Comparison of ENCODE assay signal across 32 cellular contexts in the genomic region with DNA sequence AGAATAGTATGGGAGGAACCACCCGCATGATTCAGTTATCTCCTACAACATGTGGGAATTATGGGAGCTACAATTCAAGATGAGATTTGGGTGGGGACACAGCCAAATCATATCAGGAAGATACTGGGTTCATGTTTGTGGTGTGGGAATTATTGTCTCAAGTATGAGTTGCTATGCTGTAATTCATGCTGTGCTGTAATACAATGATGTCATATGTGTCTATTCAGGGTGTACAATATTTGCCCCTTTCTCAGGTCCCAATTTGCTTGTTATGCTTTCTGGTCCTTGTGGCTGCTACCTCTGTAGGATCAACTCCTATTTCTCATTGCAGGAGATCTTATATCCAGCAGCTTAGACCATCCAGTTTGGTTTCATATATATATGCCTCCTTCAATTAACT. TPM values are rescaled to one million over a fixed set of nuclear protein-coding genes. Genes with fewer than 3 reads are reported as not detected.
"Had no signal": no experiment of that assay in that cellular context is flagged by ENCODE, and none has a peak within 500 bp of the region (broad histone marks: within the 10 kb centered on the region; RNA-seq: fewer than 3 reads in every experiment).

No MANE protein-coding gene starts in this region.

- H3K27ac ChIP-seq: ascending aorta, breast epithelium, cardiac muscle cell, coronary artery, dorsolateral prefrontal cortex, esophagus muscularis mucosa had no signal

- H3K9me3 ChIP-seq: ascending aorta, breast epithelium, esophagus muscularis mucosa had no signal

- DNase-seq: activated CD4-positive, alpha-beta memory T cell treated with anti-CD3 and anti-CD28 coated beads, Interleukin-2, amount 10 ng/mL, durations not matched to agents 7 days and 5 days; activated CD4-positive, alpha-beta T cell treated with anti-CD3 and anti-CD28 coated beads for 1 hour; activated CD4-positive, alpha-beta T cell treated with anti-CD3 and anti-CD28 coated beads for 4 hours; activated CD4-positive, alpha-beta T cell treated with anti-CD3 and anti-CD28 coated beads, Interleukin-2, amount 10 ng/mL, durations not matched to agents 7 days and 5 days; activated CD4-positive, alpha-beta T cell treated with anti-CD3 and anti-CD28 coated beads, Interleukin-2, amount 50 U/mL, for 4 hours; activated CD8-positive, alpha-beta memory T cell treated with anti-CD3 and anti-CD28 coated beads, Interleukin-2, amount 50 U/mL, for 48 hours; activated gamma-delta T cell; activated naive CD4-positive, alpha-beta T cell; activated naive CD4-positive, alpha-beta T cell treated with anti-CD3 and anti-CD28 coated beads, Interleukin-2, amount 10 ng/mL, durations not matched to agents 7 days and 5 days; activated naive CD8-positive, alpha-beta T cell treated with anti-CD3 and anti-CD28 coated beads, Interleukin-2, amount 10 ng/mL, durations not matched to agents 7 days and 5 days; activated T-cell treated with anti-CD3 and anti-CD28 coated beads for 4 hours; activated T-cell treated with anti-CD3 and anti-CD28 coated beads, Interleukin-2, amount 50 U/mL, for 24 hours; activated T-cell treated with anti-CD3 and anti-CD28 coated beads, Interleukin-2, amount 50 U/mL, for 72 hours; central memory CD4-positive, alpha-beta T cell; cerebellar nuclear complex; dorsolateral prefrontal cortex; effector memory CD8-positive, alpha-beta T cell; erythroblast; foreskin fibroblast; head of caudate nucleus; T-helper 1 cell; T-helper 17 cell had no signal

- H3K36me3 ChIP-seq: ascending aorta, breast epithelium, cardiac muscle cell, esophagus muscularis mucosa had no signal

- H3K4me3 Mint-ChIP-seq: activated CD4-positive, alpha-beta memory T cell treated with anti-CD3 and anti-CD28 coated beads, Interleukin-2, amount 10 ng/mL, durations not matched to agents 7 days and 5 days; activated CD4-positive, alpha-beta T cell treated with anti-CD3 and anti-CD28 coated beads, Interleukin-2, amount 10 ng/mL, durations not matched to agents 7 days and 5 days; activated naive CD4-positive, alpha-beta T cell treated with anti-CD3 and anti-CD28 coated beads, Interleukin-2, amount 10 ng/mL, durations not matched to agents 7 days and 5 days; activated naive CD8-positive, alpha-beta T cell treated with anti-CD3 and anti-CD28 coated beads, Interleukin-2, amount 10 ng/mL, durations not matched to agents 7 days and 5 days; activated T-cell treated with anti-CD3 and anti-CD28 coated beads, Interleukin-2, amount 50 U/mL, for 24 hours; activated T-cell treated with anti-CD3 and anti-CD28 coated beads, Interleukin-2, amount 50 U/mL, for 72 hours; brain; dendritic cell treated with granulocyte-macrophage colony-stimulating factor and Interleukin-4, amounts not matched to agents 40 ng/mL and 50 ng/mL, for 4 days; effector memory CD8-positive, alpha-beta T cell; T-helper 17 cell; T-helper 2 cell treated with Interferon-gamma antibody and Interleukin-4, amounts not matched to agents 5 μg/mL and 100 μg/mL, for 36 hours; WTC11 had no signal

- H3K27me3 Mint-ChIP-seq: activated naive CD4-positive, alpha-beta T cell treated with anti-CD3 and anti-CD28 coated beads, Interleukin-2, amount 10 ng/mL, durations not matched to agents 7 days and 5 days; brain; dendritic cell treated with granulocyte-macrophage colony-stimulating factor and Interleukin-4, amounts not matched to agents 40 ng/mL and 50 ng/mL, for 4 days had no signal

- ATAC-seq: activated naive CD4-positive, alpha-beta T cell treated with anti-CD3 and anti-CD28 coated beads, Interleukin-2, amount 50 U/mL, for 72 hours; activated T-cell treated with anti-CD3 and anti-CD28 coated beads, Interleukin-2, amount 50 U/mL, for 72 hours; effector memory CD8-positive, alpha-beta T cell; T-helper 17 cell; WTC11 had no signal

- H3K27me3 ChIP-seq: ascending aorta, breast epithelium, cardiac muscle cell, esophagus muscularis mucosa had no signal

- H3K36me3 Mint-ChIP-seq: activated naive CD4-positive, alpha-beta T cell treated with anti-CD3 and anti-CD28 coated beads, Interleukin-2, amount 10 ng/mL, durations not matched to agents 7 days and 5 days; activated naive CD4-positive, alpha-beta T cell treated with anti-CD3 and anti-CD28 coated beads, Interleukin-2, amount 50 U/mL, for 72 hours; activated naive CD8-positive, alpha-beta T cell treated with anti-CD3 and anti-CD28 coated beads, Interleukin-2, amount 10 ng/mL, durations not matched to agents 7 days and 5 days; brain; WTC11 had no signal

- H3K27ac Mint-ChIP-seq: activated CD4-positive, alpha-beta memory T cell treated with anti-CD3 and anti-CD28 coated beads, Interleukin-2, amount 10 ng/mL, durations not matched to agents 7 days and 5 days; activated CD4-positive, alpha-beta T cell treated with anti-CD3 and anti-CD28 coated beads, Interleukin-2, amount 10 ng/mL, durations not matched to agents 7 days and 5 days; activated naive CD4-positive, alpha-beta T cell treated with anti-CD3 and anti-CD28 coated beads, Interleukin-2, amount 10 ng/mL, durations not matched to agents 7 days and 5 days; activated naive CD4-positive, alpha-beta T cell treated with anti-CD3 and anti-CD28 coated beads, Interleukin-2, amount 50 U/mL, for 72 hours; activated naive CD8-positive, alpha-beta T cell treated with anti-CD3 and anti-CD28 coated beads, Interleukin-2, amount 10 ng/mL, durations not matched to agents 7 days and 5 days; activated T-cell treated with anti-CD3 and anti-CD28 coated beads, Interleukin-2, amount 50 U/mL, for 24 hours; activated T-cell treated with anti-CD3 and anti-CD28 coated beads, Interleukin-2, amount 50 U/mL, for 72 hours; dendritic cell treated with granulocyte-macrophage colony-stimulating factor and Interleukin-4, amounts not matched to agents 40 ng/mL and 50 ng/mL, for 4 days; effector memory CD8-positive, alpha-beta T cell; T-helper 17 cell; T-helper 2 cell treated with Interferon-gamma antibody and Interleukin-4, amounts not matched to agents 5 μg/mL and 100 μg/mL, for 36 hours; WTC11 had no signal

- H3K9me3 Mint-ChIP-seq: activated CD4-positive, alpha-beta memory T cell treated with anti-CD3 and anti-CD28 coated beads, Interleukin-2, amount 10 ng/mL, durations not matched to agents 7 days and 5 days; activated naive CD4-positive, alpha-beta T cell treated with anti-CD3 and anti-CD28 coated beads, Interleukin-2, amount 10 ng/mL, durations not matched to agents 7 days and 5 days; activated T-cell treated with anti-CD3 and anti-CD28 coated beads, Interleukin-2, amount 50 U/mL, for 24 hours; activated T-cell treated with anti-CD3 and anti-CD28 coated beads, Interleukin-2, amount 50 U/mL, for 72 hours; dendritic cell treated with granulocyte-macrophage colony-stimulating factor and Interleukin-4, amounts not matched to agents 40 ng/mL and 50 ng/mL, for 4 days; T-helper 2 cell treated with Interferon-gamma antibody and Interleukin-4, amounts not matched to agents 5 μg/mL and 100 μg/mL, for 36 hours; WTC11 had no signal

- H3K4me3 ChIP-seq: ascending aorta, breast epithelium, cardiac muscle cell, coronary artery, dorsolateral prefrontal cortex, esophagus muscularis mucosa had no signal

RNA-seq across cellular contexts. Expression of a gene that starts 52.2 kb away (rescaled TPM):
- total RNA-seq: activated CD4-positive, alpha-beta T cell treated with anti-CD3 and anti-CD28 coated beads, Interleukin-2, amount 10 ng/mL, durations not matched to agents 7 days and 5 days had no signal
